In genomic region chr3:50611464-50612233, GRCh38 we compare ENCODE assay signal across 8 cellular contexts. TPM values are rescaled to one million over a fixed set of nuclear protein-coding genes. Genes with fewer than 3 reads are reported as not detected.
A peak's percentile ranks its signal among the peaks of the same experiment; 100 is the strongest.
DNase-seq lines count a peak whose midpoint lies in the region; ATAC-seq and TF ChIP-seq lines count a peak whose summit lies in the region.

Gene CISH, minus strand, starts transcription at chr3:50611774. Its CDS starts 124 bp downstream, at chr3:50611650.

- peak; percentile 60 for DNase-seq in AG09309 (ENCODE audit: low read depth)
- DNase-seq in NCI-H2227 treated with DMSO at 0.1 percent for 48 hours (lab: John Stamatoyannopoulos, UW), result peak; percentile 51
- peak; percentile 92 for DNase-seq in activated B cell treated with CpG ODN at 0.5 μM for 24 hours
- peak in 59 of 61 donors; percentile 21 to 98 (median 74) for DNase-seq in caudate nucleus (lab: John Stamatoyannopoulos, UW)
- peak; percentile 98 for DNase-seq in islet precursor cell
- peak; percentile 98 to 99 (median 98) for DNase-seq in stimulated activated CD4-positive, alpha-beta T cell treated with anti-CD3 and anti-CD28 coated beads, Interleukin-12 subunit alpha, Interleukin-12 subunit beta, amount 100 ng/mL, for 48 hours (ENCODE audit: low read depth in 2 of 3, low spot score in 1 of 3)

- H3K27me3 Mint-ChIP-seq in activated B cell treated with CpG ODN at 0.5 μM for 24 hours, result no peaks in the 10 kb centered on the region

- CTCF ChIA-PET in activated B cell treated with CpG ODN at 0.5 μM for 24 hours (lab: Charles Lee), result interaction anchor here (1.0 to 8.1 kb wide), 7 partner anchors 17 to 264 kb away, joined by 3 to 245 read pairs (median 8); partner anchors contain the start of genes C3orf18 and HEMK1

- H3K36me3 Mint-ChIP-seq in activated B cell treated with CpG ODN at 0.5 μM for 24 hours (ENCODE audit: low read depth), result peaks cover 3% of the 10 kb centered on the region

- peak within 1 kb of the TSS; percentile 11 for H3K27ac ChIP-seq in caudate nucleus (ENCODE audit: low read depth, low read length)

- intact Hi-C loops in activated B cell treated with CpG ODN at 0.5 μM for 24 hours (cut with micrococcal nuclease), result loop anchor here (1.0 to 10.0 kb wide), 7 partner anchors 10 to 1363 kb away; partner anchors contain the start of genes ABHD14A, ABHD14B, CACNA2D2 and CYB561D2

- peaks cover 38% of the 10 kb centered on the region for H3K4me1 Mint-ChIP-seq in activated B cell treated with CpG ODN at 0.5 μM for 24 hours

- peak within 1 kb of the TSS; percentile 68 for H3K4me3 ChIP-seq in AG09309 (ENCODE audit: control insufficient read depth, low read depth, low read length)

- no peaks in the 10 kb centered on the region for H3K9me3 Mint-ChIP-seq in activated B cell treated with CpG ODN at 0.5 μM for 24 hours

- POLR2A ChIA-PET in activated B cell treated with CpG ODN at 0.5 μM for 24 hours (lab: Charles Lee), result interaction anchor here (0.8 to 5.4 kb wide), 13 partner anchors 9 to 778 kb away, joined by 3 to 125 read pairs (median 4); partner anchors contain the start of genes C3orf18, HEMK1, HYAL3 and MANF

- TF ChIP-seq CTCF in AG09309 (IDR thresholded peaks at IDR 0.05; ENCODE audit: control insufficient read depth, insufficient read depth, low read depth, low read length, missing control alignments), result peak; percentile 39
- no peak for TF ChIP-seq CTCF in activated B cell treated with CpG ODN at 0.5 μM for 24 hours (IDR thresholded peaks at IDR 0.05)

- peak within 1 kb of the TSS; percentile 87 for H3K4me3 Mint-ChIP-seq in activated B cell treated with CpG ODN at 0.5 μM for 24 hours

- ATAC-seq in GM18867 (IDR thresholded peaks at IDR 0.05; ENCODE audit: unreplicated experiment) (peak; percentile 74), HG03097 (IDR thresholded peaks at IDR 0.05; ENCODE audit: low FRiP score, unreplicated experiment) (peak; percentile 49), activated B cell treated with CpG ODN at 0.5 μM for 24 hours (ENCODE audit: low read depth) (peak; percentile 77)

- peak within 1 kb of the TSS; percentile 77 for H3K27ac Mint-ChIP-seq in activated B cell treated with CpG ODN at 0.5 μM for 24 hours

RNA-seq across cellular contexts. Expression of gene CISH, which starts in this region (rescaled TPM):
- total RNA-seq in activated B cell treated with CpG ODN at 0.5 μM for 24 hours, result 2.9 and 3.2 TPM in 2 replicates

Comparison
In these comparisons a context has a peak if more than half of its experiments do, and no peak if none do; other contexts are left out.
1. Peak in every context shown above with its lines: DNase-seq, ATAC-seq, H3K4me3 ChIP-seq and H3K27ac ChIP-seq.